12 cellular contexts compared by ENCODE assay signal in the genomic region with DNA sequence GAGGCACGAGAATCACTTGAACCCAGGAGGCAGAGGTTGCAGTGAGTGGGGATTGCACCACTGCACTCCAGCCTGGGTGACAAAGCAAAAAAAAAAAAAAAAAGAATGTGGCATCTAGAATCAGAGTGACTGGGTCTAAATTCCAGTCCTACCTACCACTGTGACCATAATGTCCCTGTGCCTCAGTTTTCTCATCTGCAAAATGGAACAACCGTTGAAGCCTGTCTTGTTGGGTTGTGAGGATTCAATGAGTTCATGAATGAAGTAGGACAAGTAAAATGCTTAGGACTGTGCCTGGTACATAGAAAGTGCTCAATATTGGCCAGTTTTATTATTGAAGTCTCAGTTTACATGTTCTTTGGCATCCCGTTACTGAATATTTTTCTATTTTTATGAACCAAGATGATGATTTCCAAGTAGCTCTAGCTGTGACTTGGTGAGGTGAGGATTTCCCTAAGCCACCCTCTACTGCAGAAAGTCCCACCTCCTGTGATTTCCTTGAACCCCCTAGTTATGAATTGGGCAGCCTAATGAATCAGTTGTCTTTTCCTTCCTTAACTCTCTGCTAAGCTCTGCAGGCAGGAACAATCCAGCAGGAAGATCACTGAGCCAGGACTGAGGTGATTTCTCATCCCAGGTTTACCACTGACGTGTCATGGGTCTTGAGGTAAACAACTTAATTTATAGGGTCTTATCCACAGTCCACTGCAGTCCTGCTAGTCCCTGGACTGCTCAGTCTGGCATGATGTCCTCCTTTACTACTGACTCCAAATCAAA. TPM values are rescaled to one million over a fixed set of nuclear protein-coding genes. Genes with fewer than 3 reads are reported as not detected.
DNase-seq lines count a peak whose midpoint lies in the region; ATAC-seq, FAIRE-seq and TF ChIP-seq lines count a peak whose summit lies in the region.
"Had no signal": no experiment of that assay in that cellular context is flagged by ENCODE, and none has a peak within 500 bp of the region (broad histone marks: within the 10 kb centered on the region; RNA-seq: fewer than 3 reads in every experiment).

No MANE protein-coding gene starts in this region.

- no peaks in the 10 kb centered on the region for H3K9me3 Mint-ChIP-seq in H9
- H3K9me3 Mint-ChIP-seq: activated naive CD8-positive, alpha-beta T cell treated with anti-CD3 and anti-CD28 coated beads, Interleukin-2, amount 10 ng/mL, durations not matched to agents 7 days and 5 days; CD8-positive, alpha-beta T cell had no signal

- no peak overlapping the region for H3K4me3 Mint-ChIP-seq in H9
- H3K4me3 Mint-ChIP-seq: activated naive CD8-positive, alpha-beta T cell treated with anti-CD3 and anti-CD28 coated beads, Interleukin-2, amount 10 ng/mL, durations not matched to agents 7 days and 5 days; CD8-positive, alpha-beta T cell had no signal

- peaks cover 11 to 34% (median 19%) of the 10 kb centered on the region in 3 experiments; a peak in 6 of 7 replicates for H3K36me3 Mint-ChIP-seq in H9 (ENCODE audit: insufficient read depth in 1 of 3, low read depth in 3 of 3)

- H3K79me1 ChIP-seq in H9 (ENCODE audit: insufficient read depth, low read depth, low read length, poor library complexity, severe bottlenecking), result no peaks in the 10 kb centered on the region

- no TSS peak for BruUV-seq in K562 (replicated peaks; lab: Mats Ljungman, UMichigan)

- FAIRE-seq in K562 (lab: Jason Lieb, UNC), result no peak

- H3K9me3 ChIP-seq in H9 (ENCODE audit: control insufficient read depth, low read depth, low read length), result no peaks in the 10 kb centered on the region
- no peaks in the 10 kb centered on the region for H3K9me3 ChIP-seq in K562 (replicated peaks; ENCODE audit: control insufficient read depth, insufficient read depth, low read depth, low read length)
- no peaks in the 10 kb centered on the region for H3K9me3 ChIP-seq in liver (ENCODE audit: control insufficient read depth in 4 of 4, low read length in 3 of 4)
- H3K9me3 ChIP-seq in stomach, result no peaks in the 10 kb centered on the region
- H3K9me3 ChIP-seq: MG63, mucosa of descending colon had no signal

- CTCF ChIA-PET in K562 (lab: Yijun Ruan, JAX; ENCODE audit: low intra/inter-chr PET ratio), result no interaction called here

- H3K4me1 ChIP-seq in H9 (ENCODE audit: insufficient read depth, low read length) (no peaks in the 10 kb centered on the region), K562 (replicated peaks in 1 of 2; ENCODE audit: control insufficient read depth in 2 of 2, insufficient read depth in 2 of 2, low read length in 2 of 2) (peaks cover 0 to 2% of the 10 kb centered on the region in 2 experiments; a peak in 1 of 5 replicates), liver (ENCODE audit: control insufficient read depth in 4 of 4, insufficient read depth in 4 of 4, low read length in 3 of 4) (peaks cover 0 to 19% (median 2%) of the 10 kb centered on the region in 4 donors), stomach (peaks cover 7 to 26% (median 15%) of the 10 kb centered on the region in 4 donors)

- intact Hi-C loops in K562 (cut with micrococcal nuclease) (no loop called here), stomach (cut with DNase I; ENCODE audit: low total_unique reads) (no loop called here)

- H3K27me3 ChIP-seq in H9 (ENCODE audit: insufficient read depth, low read length) (no peaks in the 10 kb centered on the region), K562 (ENCODE audit: control insufficient read depth in 2 of 2, insufficient read depth in 2 of 2, low read length in 2 of 2) (no peaks in the 10 kb centered on the region), liver (ENCODE audit: control insufficient read depth in 4 of 4, insufficient read depth in 4 of 4, low read length in 3 of 4) (no peaks in the 10 kb centered on the region), stomach (no peaks in the 10 kb centered on the region)
- H3K27me3 ChIP-seq: MG63 had no signal

- no peak overlapping the region for H3T11ph ChIP-seq in H9 (ENCODE audit: low read length)

- H3K23ac ChIP-seq in H9 (ENCODE audit: insufficient read length, low read depth, low read length), result no peak overlapping the region

- H4K5ac ChIP-seq in H9 (ENCODE audit: insufficient read length, low read depth, low read length), result no peak overlapping the region

- H4K20me1 ChIP-seq in H9 (ENCODE audit: control insufficient read depth, insufficient read depth, insufficient read length) (no peaks in the 10 kb centered on the region), K562 (replicated peaks; ENCODE audit: control insufficient read depth, insufficient read depth, low read length) (no peaks in the 10 kb centered on the region)

- no peak for TF ChIP-seq EP300 in K562 (IDR thresholded peaks at IDR 0.05; ENCODE audit: low read length)
- TF ChIP-seq EP300 in stomach (IDR thresholded peaks at IDR 0.05), result no peak

- H3K4me2 ChIP-seq in H9 (ENCODE audit: insufficient read depth, insufficient read length, low read length), result no peak overlapping the region
- H3K4me2 ChIP-seq in K562 (ENCODE audit: insufficient read depth, low read length), result no peak overlapping the region

- H2AFZ ChIP-seq in H9 (ENCODE audit: low read length) (no peak overlapping the region), K562 (ENCODE audit: low read depth, low read length) (no peak overlapping the region)

- no peak overlapping the region for H2BK15ac ChIP-seq in H9 (ENCODE audit: low read depth, low read length)

- H3K4ac ChIP-seq in H9 (ENCODE audit: low read depth, low read length), result no peak overlapping the region

- POLR2A ChIA-PET in K562 (lab: Yijun Ruan, JAX), result interaction anchor here (0.9 to 1.2 kb wide), 3 partner anchors 11 to 18 kb away, joined by 3 to 6 read pairs (median 4); no protein-coding TSS in a partner anchor

- no peak overlapping the region for H2BK120ac ChIP-seq in H9 (ENCODE audit: low read depth, low read length, poor library complexity, severe bottlenecking)

- no peaks in the 10 kb centered on the region for H3K9me1 ChIP-seq in K562 (ENCODE audit: control insufficient read depth, insufficient read depth, low read length)

- H3K27ac ChIP-seq in H9 (ENCODE audit: insufficient read length, low read depth, low read length) (no peak overlapping the region), K562 (ENCODE audit: extremely low read depth, low read depth, low read length) (no peak overlapping the region), liver (ENCODE audit: low read depth in 1 of 2, low read length in 2 of 2) (peak overlapping the region; percentile 84 to 87), stomach (peak overlapping the region in 4 of 5 donors; percentile 59 to 81 (median 76))

- no peak overlapping the region for H3K56ac ChIP-seq in H9 (ENCODE audit: insufficient read length, low read depth, low read length)

- H3K4me1 Mint-ChIP-seq in H9, result no peaks in the 10 kb centered on the region

- H4K8ac ChIP-seq in H9 (replicated peaks; ENCODE audit: insufficient read length, low read depth, low read length), result no peak overlapping the region

- no peak for ATAC-seq in K562
- ATAC-seq: CD8-positive, alpha-beta T cell had no signal

- no peaks in the 10 kb centered on the region for H3K79me2 ChIP-seq in H9 (ENCODE audit: insufficient read depth, low read length)
- no peaks in the 10 kb centered on the region for H3K79me2 ChIP-seq in K562 (ENCODE audit: control insufficient read depth, insufficient read depth, low read length)

- no peak overlapping the region for H3K9ac ChIP-seq in H9 (ENCODE audit: extremely low read depth, insufficient read length, low read length)
- no peak overlapping the region for H3K9ac ChIP-seq in K562 (ENCODE audit: insufficient read depth in 1 of 2, low read depth in 2 of 2, low read length in 2 of 2)
- H3K9ac ChIP-seq in liver (ENCODE audit: low read depth in 1 of 2, low read length in 2 of 2), result peak overlapping the region in 1 of 2 donors; percentile 21

- no peak overlapping the region for H2BK20ac ChIP-seq in H9 (ENCODE audit: low read depth, low read length, poor library complexity, severe bottlenecking)

- peaks cover 33% of the 10 kb centered on the region for H3K36me3 ChIP-seq in K562 (ENCODE audit: control insufficient read depth, insufficient read depth, low read length)
- peaks cover 0 to 10% (median 6%) of the 10 kb centered on the region in 4 donors for H3K36me3 ChIP-seq in liver (ENCODE audit: control insufficient read depth in 4 of 4, insufficient read depth in 3 of 4, low read depth in 1 of 4, low read length in 3 of 4)
- peaks cover 10 to 36% (median 34%) of the 10 kb centered on the region in 4 donors for H3K36me3 ChIP-seq in stomach

- no peak overlapping the region for H3K14ac ChIP-seq in H9 (ENCODE audit: insufficient read depth, low read length)

- in situ Hi-C loops in K562 (cut with MboI), result no loop called here

- no peak overlapping the region for H3K4me3 ChIP-seq in K562
- H3K4me3 ChIP-seq in liver (ENCODE audit: low read depth in 1 of 3, low read length in 3 of 3), result no peak overlapping the region
- H3K4me3 ChIP-seq in stomach, result no peak overlapping the region
- H3K4me3 ChIP-seq: MG63, mucosa of descending colon had no signal

- TF ChIP-seq POLR2A in K562 (conservative IDR thresholded peaks at IDR 0.05), result no peak
- no peak for TF ChIP-seq POLR2A in stomach (IDR thresholded peaks at IDR 0.05)

- peak overlapping the region in 2 of 3 experiments; percentile 32 to 35; a peak in 3 of 7 replicates for H3K27ac Mint-ChIP-seq in H9
- H3K27ac Mint-ChIP-seq: activated naive CD8-positive, alpha-beta T cell treated with anti-CD3 and anti-CD28 coated beads, Interleukin-2, amount 10 ng/mL, durations not matched to agents 7 days and 5 days had no signal

- H3K23me2 ChIP-seq in H9 (ENCODE audit: insufficient read length, low read depth, low read length, poor library complexity, severe bottlenecking), result no peaks in the 10 kb centered on the region

- no peak overlapping the region for H2AK5ac ChIP-seq in H9 (ENCODE audit: insufficient read length, low read length)

- no peak for DNase-seq in H9
- no peak for DNase-seq in K562 (ENCODE audit: extremely low read depth in 1 of 4, low spot score in 3 of 4)
- DNase-seq in stomach, result no peak
- DNase-seq in NCI-H82 (lab: John Stamatoyannopoulos, UW), result no peak
- DNase-seq in NCI-H774 (lab: John Stamatoyannopoulos, UW), result no peak
- DNase-seq in GDM1 (lab: John Stamatoyannopoulos, UW), result no peak
- DNase-seq in glomerular visceral epithelial cell (ENCODE audit: extremely low spot score), result no peak
- DNase-seq: activated naive CD8-positive, alpha-beta T cell treated with anti-CD3 and anti-CD28 coated beads, Interleukin-2, amount 10 ng/mL, durations not matched to agents 7 days and 5 days; CD8-positive, alpha-beta T cell; mucosa of descending colon had no signal

- no peak overlapping the region for H2BK12ac ChIP-seq in H9 (ENCODE audit: insufficient read length, low read depth, low read length)

- TF ChIP-seq CTCF in H9 (conservative IDR thresholded peaks at IDR 0.05) (no peak), K562 (IDR thresholded peaks at IDR 0.05 in 2 of 3, conservative IDR thresholded peaks at IDR 0.05 in 1 of 3; ENCODE audit: insufficient read depth in 2 of 3, low read depth in 1 of 3, low read length in 3 of 3) (no peak), liver (IDR thresholded peaks at IDR 0.05; ENCODE audit: low read depth, low read length, missing input control) (no peak), stomach (IDR thresholded peaks at IDR 0.05) (no peak)

- no peak overlapping the region for H4K91ac ChIP-seq in H9 (ENCODE audit: insufficient read length, low read depth, low read length)

- WGBS in H9 (ENCODE audit: extremely low coverage, insufficient read length, low lambda C conversion rate), result no CpG with 5 or more reads among the region's 4 CpGs
- 82% methylated on average over 4 of the region's 4 CpGs for WGBS in K562 (ENCODE audit: insufficient coverage, low coverage, missing lambda C conversion rate)
- WGBS in liver, result 92% methylated on average over 4 of the region's 4 CpGs
- 85 to 96% (median 93%) methylated on average over 4 of the region's 4 CpGs for WGBS in stomach, 5 donors

- TF ChIP-seq RAD21 in K562 (CRISPR knock-in tag; conservative IDR thresholded peaks at IDR 0.05 in 1 of 2, IDR thresholded peaks at IDR 0.05 in 1 of 2), result no peak
- TF ChIP-seq RAD21 in liver (IDR thresholded peaks at IDR 0.05), result no peak

- no peak overlapping the region for H2BK5ac ChIP-seq in H9 (ENCODE audit: insufficient read length, low read length)

- H3K27me3 Mint-ChIP-seq in H9 (ENCODE audit: low read depth), result no peaks in the 10 kb centered on the region
- H3K27me3 Mint-ChIP-seq: activated naive CD8-positive, alpha-beta T cell treated with anti-CD3 and anti-CD28 coated beads, Interleukin-2, amount 10 ng/mL, durations not matched to agents 7 days and 5 days had no signal

- H3K18ac ChIP-seq in H9 (ENCODE audit: insufficient read length, low read depth, low read length), result no peak overlapping the region

RNA-seq across cellular contexts. Expression of a gene that starts 18.9 kb away (rescaled TPM):
- total RNA-seq in H9 (2021) (48.8 and 51.6 TPM in 2 replicates), K562 (2014; rRNA removed) (111 and 137 TPM in 2 replicates), K562 (2014; rRNA removed; fragmentation: Illumina TruSeq; extraction: Trizol) (95.0 and 113 TPM in 2 replicates), K562 (2015; rRNA removed; fragmentation: Illumina TruSeq; extraction: Trizol) (89.2 and 92.3 TPM in 2 replicates), K562 (2021) (86.4 and 93.8 TPM in 2 replicates), liver (10 to 100 TPM; 23.5 to 25.3 TPM), stomach (10 to 100 TPM; 25.8 to 76.3 (median 68.7) TPM)
- total RNA-seq in K562 (2011; cell fraction: chromatin; rRNA removed; ENCODE audit: low replicate concordance), result 74.7 and 79.0 TPM in 2 replicates
- 41.5 and 45.5 TPM in 2 replicates for total RNA-seq in K562 (2011; cell fraction: nucleolus; rRNA removed)
- total RNA-seq in K562 (2011; cell fraction: nucleoplasm; rRNA removed), result 60.9 and 81.0 TPM in 2 replicates
- polyA plus RNA-seq in K562 (2011; rRNA removed) (70.0 and 77.3 TPM in 2 replicates), K562 (2014; fragmentation: Illumina TruSeq; extraction: Trizol) (118 and 151 TPM in 2 replicates), K562 (2014; fragmentation: Nextera tagmentation; extraction: Ambion mirVana) (10 to 100 TPM; 55.0 to 66.3 TPM), K562 (2014; rRNA removed) (109 and 110 TPM in 2 replicates), liver (10 to 100 TPM; 18.7 to 18.8 TPM), stomach (10 to 100 TPM; 41.4 to 62.0 (median 45.5) TPM)
- 37.7 and 68.5 TPM in 2 replicates for polyA plus RNA-seq in K562 (2011; cell fraction: cytosol; rRNA removed)
- polyA plus RNA-seq in K562 (2011; cell fraction: nucleus; rRNA removed), result 50.0 and 63.0 TPM in 2 replicates
- polyA plus RNA-seq in K562 (2012), result 67.6 and 77.9 TPM in 2 replicates
- 36.0 and 44.0 TPM in 2 replicates for polyA minus RNA-seq in K562 (2011; rRNA and poly(A)+ RNA removed)
- 20.2 and 28.3 TPM in 2 replicates for polyA minus RNA-seq in K562 (2011; cell fraction: cytosol; rRNA and poly(A)+ RNA removed)
- polyA minus RNA-seq in K562 (2011; cell fraction: nucleus; rRNA and poly(A)+ RNA removed), result 30.8 and 52.4 TPM in 2 replicates

RNA-seq across cellular contexts. Expression of a gene that starts 20.6 kb away (rescaled TPM):
- total RNA-seq in H9 (2021) (15.1 and 17.5 TPM in 2 replicates), K562 (2014; rRNA removed) (25.7 and 25.9 TPM in 2 replicates), K562 (2014; rRNA removed; fragmentation: Illumina TruSeq; extraction: Trizol) (12.9 and 15.2 TPM in 2 replicates), K562 (2015; rRNA removed; fragmentation: Illumina TruSeq; extraction: Trizol) (15.3 and 16.6 TPM in 2 replicates), K562 (2021) (23.7 and 25.8 TPM in 2 replicates), liver (1 to 10 TPM; 7.9 to 9.7 TPM), stomach (100 to 1,000 TPM in 1 of 5 donors, 10 to 100 TPM in 4; 11.6 to 132 (median 22.0) TPM)
- total RNA-seq in K562 (2011; cell fraction: chromatin; rRNA removed; ENCODE audit: low replicate concordance), result 51.3 and 57.9 TPM in 2 replicates
- total RNA-seq in K562 (2011; cell fraction: nucleolus; rRNA removed), result 47.7 and 48.7 TPM in 2 replicates
- 49.1 and 51.2 TPM in 2 replicates for total RNA-seq in K562 (2011; cell fraction: nucleoplasm; rRNA removed)
- polyA plus RNA-seq in K562 (2011; rRNA removed) (12.0 and 13.7 TPM in 2 replicates), K562 (2014; fragmentation: Illumina TruSeq; extraction: Trizol) (11.9 and 14.6 TPM in 2 replicates), K562 (2014; fragmentation: Nextera tagmentation; extraction: Ambion mirVana) (1 to 10 TPM; 2.9 TPM), K562 (2014; rRNA removed) (11.5 and 15.4 TPM in 2 replicates), liver (1 to 10 TPM; 1.8 to 2.8 TPM), stomach (1 to 10 TPM; 3.6 to 5.3 (median 4.0) TPM)
- 6.4 and 13.1 TPM in 2 replicates for polyA plus RNA-seq in K562 (2011; cell fraction: cytosol; rRNA removed)
- 14.2 and 17.2 TPM in 2 replicates for polyA plus RNA-seq in K562 (2011; cell fraction: nucleus; rRNA removed)
- 6.4 and 8.7 TPM in 2 replicates for polyA plus RNA-seq in K562 (2012)
- polyA minus RNA-seq in K562 (2011; rRNA and poly(A)+ RNA removed), result 20.7 and 23.2 TPM in 2 replicates
- polyA minus RNA-seq in K562 (2011; cell fraction: cytosol; rRNA and poly(A)+ RNA removed), result 11.4 and 12.1 TPM in 2 replicates
- polyA minus RNA-seq in K562 (2011; cell fraction: nucleus; rRNA and poly(A)+ RNA removed), result 24.5 and 45.4 TPM in 2 replicates

RNA-seq across cellular contexts. Expression of a gene that starts 23.2 kb away (rescaled TPM):
- total RNA-seq in H9 (2021), result 18.0 and 18.9 TPM in 2 replicates
- 0.99 and 3.3 TPM in 2 replicates for total RNA-seq in K562 (2011; cell fraction: chromatin; rRNA removed; ENCODE audit: low replicate concordance)
- 1.7 and 2.8 TPM in 2 replicates for total RNA-seq in K562 (2011; cell fraction: nucleolus; rRNA removed)
- 1.6 and 3.2 TPM in 2 replicates for total RNA-seq in K562 (2011; cell fraction: nucleoplasm; rRNA removed)
- 0.78 and 1.0 TPM in 2 replicates for total RNA-seq in K562 (2014; rRNA removed)
- total RNA-seq in K562 (2014; rRNA removed; fragmentation: Illumina TruSeq; extraction: Trizol), result 0.87 and 1.1 TPM in 2 replicates
- total RNA-seq in K562 (2015; rRNA removed; fragmentation: Illumina TruSeq; extraction: Trizol), result 0.72 and 1.2 TPM in 2 replicates
- 0.89 and 2.2 TPM in 2 replicates for total RNA-seq in K562 (2021)
- polyA plus RNA-seq in K562 (2011; rRNA removed), result 1.0 and 1.2 TPM in 2 replicates
- 0.91 and 1.5 TPM in 2 replicates for polyA plus RNA-seq in K562 (2011; cell fraction: cytosol; rRNA removed)
- polyA plus RNA-seq in K562 (2011; cell fraction: nucleus; rRNA removed), result 4.1 and 9.0 TPM in 2 replicates
- 2.0 and 4.5 TPM in 2 replicates for polyA plus RNA-seq in K562 (2012)
- polyA plus RNA-seq in K562 (2014; fragmentation: Illumina TruSeq; extraction: Trizol), result 1.3 and 1.7 TPM in 2 replicates
- polyA plus RNA-seq in K562 (2014; fragmentation: Nextera tagmentation; extraction: Ambion mirVana), result 1 to 10 TPM in 1 of 2 experiments, under 1 TPM in 1; 0.87 to 2.0 TPM
- 1.5 and 5.6 TPM in 2 replicates for polyA plus RNA-seq in K562 (2014; rRNA removed)
- polyA minus RNA-seq in K562 (2011; rRNA and poly(A)+ RNA removed), result 0.48 and 0.84 TPM in 2 replicates
- 0.38 and 2.1 TPM in 2 replicates for polyA minus RNA-seq in K562 (2011; cell fraction: cytosol; rRNA and poly(A)+ RNA removed)
- 1.4 and 2.0 TPM in 2 replicates for polyA minus RNA-seq in K562 (2011; cell fraction: nucleus; rRNA and poly(A)+ RNA removed)
- 1 to 10 TPM; 1.5 to 3.1 TPM for total RNA-seq in liver
- 1 to 10 TPM; 5.2 to 8.6 TPM for polyA plus RNA-seq in liver
- 10 to 100 TPM in 2 of 5 donors, 1 to 10 TPM in 2, not detected in 1; 2.9 to 30.6 (median 15.2) TPM for total RNA-seq in stomach
- polyA plus RNA-seq in stomach, result 10 to 100 TPM; 12.7 to 18.8 (median 15.4) TPM
- total RNA-seq: CD8-positive, alpha-beta T cell had no signal

RNA-seq across cellular contexts. Expression of a gene that starts 59.1 kb away (rescaled TPM):
- total RNA-seq in H9 (2021), result 6.7 and 6.8 TPM in 2 replicates
- 19.0 and 54.2 TPM in 2 replicates for total RNA-seq in K562 (2011; cell fraction: chromatin; rRNA removed; ENCODE audit: low replicate concordance)
- 40.7 and 45.7 TPM in 2 replicates for total RNA-seq in K562 (2011; cell fraction: nucleolus; rRNA removed)
- 23.7 and 24.1 TPM in 2 replicates for total RNA-seq in K562 (2011; cell fraction: nucleoplasm; rRNA removed)
- 9.3 and 9.4 TPM in 2 replicates for total RNA-seq in K562 (2014; rRNA removed)
- total RNA-seq in K562 (2014; rRNA removed; fragmentation: Illumina TruSeq; extraction: Trizol), result 1.2 and 1.7 TPM in 2 replicates
- total RNA-seq in K562 (2015; rRNA removed; fragmentation: Illumina TruSeq; extraction: Trizol), result 6.7 and 7.1 TPM in 2 replicates
- total RNA-seq in K562 (2021), result 9.4 and 11.4 TPM in 2 replicates
- 7.0 and 8.6 TPM in 2 replicates for polyA plus RNA-seq in K562 (2011; rRNA removed)
- 8.3 and 15.3 TPM in 2 replicates for polyA plus RNA-seq in K562 (2011; cell fraction: cytosol; rRNA removed)
- 27.9 and 51.1 TPM in 2 replicates for polyA plus RNA-seq in K562 (2011; cell fraction: nucleus; rRNA removed)
- polyA plus RNA-seq in K562 (2012), result 6.1 and 10.9 TPM in 2 replicates
- polyA plus RNA-seq in K562 (2014; fragmentation: Illumina TruSeq; extraction: Trizol), result 4.9 and 6.5 TPM in 2 replicates
- polyA plus RNA-seq in K562 (2014; fragmentation: Nextera tagmentation; extraction: Ambion mirVana), result under 1 TPM; 0.14 to 0.22 TPM
- 9.1 and 11.1 TPM in 2 replicates for polyA plus RNA-seq in K562 (2014; rRNA removed)
- polyA minus RNA-seq in K562 (2011; rRNA and poly(A)+ RNA removed), result 4.5 and 9.7 TPM in 2 replicates
- polyA minus RNA-seq in K562 (2011; cell fraction: cytosol; rRNA and poly(A)+ RNA removed), result 9.2 and 11.9 TPM in 2 replicates
- 23.2 and 24.4 TPM in 2 replicates for polyA minus RNA-seq in K562 (2011; cell fraction: nucleus; rRNA and poly(A)+ RNA removed)
- 10 to 100 TPM in 1 of 2 donors, 1 to 10 TPM in 1; 2.9 to 10.9 TPM for total RNA-seq in liver
- polyA plus RNA-seq in liver, result 1 to 10 TPM; 2.1 to 3.0 TPM
- 10 to 100 TPM in 4 of 5 donors, 1 to 10 TPM in 1; 8.4 to 89.3 (median 38.4) TPM for total RNA-seq in stomach
- 10 to 100 TPM; 15.8 to 35.9 (median 22.1) TPM for polyA plus RNA-seq in stomach

Comparison
In these comparisons a context has a peak if more than half of its experiments do, and no peak if none do; other contexts are left out.
1. H3K27ac ChIP-seq: peak in liver (2 of 2) and stomach (4 of 5); none in H9 (single experiment) and K562 (single experiment).